ENCODE assay signal across 8 cellular contexts in genomic region chr19:41691268-41691970, GRCh38. TPM values are rescaled to one million over a fixed set of nuclear protein-coding genes. Genes with fewer than 3 reads are reported as not detected.
DNase-seq lines count a peak whose midpoint lies in the region; ATAC-seq, FAIRE-seq and TF ChIP-seq lines count a peak whose summit lies in the region.
"Had no signal": no experiment of that assay in that cellular context is flagged by ENCODE, and none has a peak within 500 bp of the region (broad histone marks: within the 10 kb centered on the region; RNA-seq: fewer than 3 reads in every experiment).

No MANE protein-coding gene starts in this region.

- H3K4me1 Mint-ChIP-seq in WTC11 = peaks cover 2% of the 10 kb centered on the region; the same call in 1 of the 2 replicates
- H3K4me1 Mint-ChIP-seq in activated CD8-positive, alpha-beta memory T cell treated with anti-CD3 and anti-CD28 coated beads, Interleukin-2, amount 10 ng/mL, durations not matched to agents 7 days and 5 days = no peaks in the 10 kb centered on the region

- H3K27me3 Mint-ChIP-seq in WTC11 (ENCODE audit: low read depth) = peaks cover 39% of the 10 kb centered on the region
- peaks cover 29% of the 10 kb centered on the region for H3K27me3 Mint-ChIP-seq in activated CD8-positive, alpha-beta memory T cell treated with anti-CD3 and anti-CD28 coated beads, Interleukin-2, amount 10 ng/mL, durations not matched to agents 7 days and 5 days

- TF ChIP-seq CTCF in WTC11 (IDR thresholded peaks at IDR 0.05) (peak; percentile 61), keratinocyte (optimal IDR thresholded peaks at IDR 0.05 in 1 of 3, IDR thresholded peaks at IDR 0.05 in 1 of 3, conservative IDR thresholded peaks at IDR 0.05 in 1 of 3; ENCODE audit: extremely low read depth in 1 of 3, insufficient read depth in 2 of 3, low read length in 3 of 3) (peak; percentile 64 to 79 (median 79))

- no peak for TF ChIP-seq POLR2A in H54 (IDR thresholded peaks at IDR 0.05; ENCODE audit: low read depth, low read length)

- POLR2A ChIA-PET in HEK293T (lab: Yijun Ruan, JAX) (no interaction called here), WTC11 (lab: Charles Lee) (interaction anchor here (1.1 kb wide), 1 partner anchor 45 kb away, joined by 3 read pairs; no protein-coding TSS in a partner anchor)

- no peaks in the 10 kb centered on the region for H3K4me1 ChIP-seq in keratinocyte (ENCODE audit: control insufficient read depth, extremely low read depth, insufficient read depth, low read length)

- no peaks in the 10 kb centered on the region for H3K9me3 Mint-ChIP-seq in WTC11
- H3K9me3 Mint-ChIP-seq in activated CD8-positive, alpha-beta memory T cell treated with anti-CD3 and anti-CD28 coated beads, Interleukin-2, amount 10 ng/mL, durations not matched to agents 7 days and 5 days (ENCODE audit: low read depth) = no peaks in the 10 kb centered on the region

- no peaks in the 10 kb centered on the region for H3K9me3 ChIP-seq in keratinocyte (ENCODE audit: control insufficient read depth, low read depth, low read length)

- H3K36me3 ChIP-seq in keratinocyte (ENCODE audit: control insufficient read depth in 2 of 2, extremely low read depth in 1 of 2, insufficient read depth in 2 of 2, low read length in 2 of 2) = no peaks in the 10 kb centered on the region

- dilution Hi-C loops in keratinocyte (cut with MboI; ENCODE audit: extremely low pct_ligation_motif_present, low sequenced_read_pairs) = no loop called here

- FAIRE-seq in keratinocyte (lab: Jason Lieb, UNC) (peak; percentile 34), H54 (lab: Jason Lieb, UNC) (no peak)

- no peaks in the 10 kb centered on the region for H4K20me1 ChIP-seq in keratinocyte (ENCODE audit: control insufficient read depth, extremely low read depth, insufficient read depth, low read length)

- no peak overlapping the region for H3K4me2 ChIP-seq in keratinocyte (ENCODE audit: control insufficient read depth, extremely low read depth, insufficient read depth, low read depth, low read length)

- H3K27ac ChIP-seq in keratinocyte (ENCODE audit: control insufficient read depth, insufficient read depth, low read length) = no peak overlapping the region

- peak; percentile 9 for DNase-seq in DMS114 treated with DMSO at 0.1 percent for 48 hours (lab: John Stamatoyannopoulos, UW; ENCODE audit: unreplicated experiment)
- DNase-seq in HEK293T (ENCODE audit: extremely low spot score) = peak; percentile 66
- DNase-seq in WTC11 (ENCODE audit: low spot score) = peak; percentile 69
- no peak for DNase-seq in keratinocyte (ENCODE audit: low read depth, low spot score)
- no peak for DNase-seq in H54 (ENCODE audit: insufficient read length, low spot score)
- DNase-seq in activated CD8-positive, alpha-beta memory T cell treated with anti-CD3 and anti-CD28 coated beads, Interleukin-2, amount 10 ng/mL, durations not matched to agents 7 days and 5 days = no peak

- no peak overlapping the region; the same call in 1 of the 2 replicates for H3K4me3 Mint-ChIP-seq in WTC11
- no peak overlapping the region for H3K4me3 Mint-ChIP-seq in activated CD8-positive, alpha-beta memory T cell treated with anti-CD3 and anti-CD28 coated beads, Interleukin-2, amount 10 ng/mL, durations not matched to agents 7 days and 5 days
- H3K4me3 Mint-ChIP-seq: T-helper 1 cell treated with Interleukin-12 subunit alpha and Interleukin-12 subunit beta and Interleukin-4 antibody, amounts not matched to agents 30 μg/mL and 1 μg/mL, for 36 hours had no signal

- no peak overlapping the region for H3K27ac Mint-ChIP-seq in WTC11
- no peak overlapping the region for H3K27ac Mint-ChIP-seq in activated CD8-positive, alpha-beta memory T cell treated with anti-CD3 and anti-CD28 coated beads, Interleukin-2, amount 10 ng/mL, durations not matched to agents 7 days and 5 days
- H3K27ac Mint-ChIP-seq: T-helper 1 cell treated with Interleukin-12 subunit alpha and Interleukin-12 subunit beta and Interleukin-4 antibody, amounts not matched to agents 30 μg/mL and 1 μg/mL, for 36 hours had no signal

- H3K4me3 ChIP-seq in keratinocyte (ENCODE audit: control insufficient read depth in 2 of 3, extremely low read depth in 1 of 3, insufficient read depth in 2 of 3, low read depth in 1 of 3, low read length in 3 of 3) = no peak overlapping the region

- H3K9ac ChIP-seq in keratinocyte (ENCODE audit: control insufficient read depth, extremely low read depth, insufficient read depth, low read length) = no peak overlapping the region

- H3K36me3 Mint-ChIP-seq in WTC11 = no peaks in the 10 kb centered on the region
- H3K36me3 Mint-ChIP-seq in activated CD8-positive, alpha-beta memory T cell treated with anti-CD3 and anti-CD28 coated beads, Interleukin-2, amount 10 ng/mL, durations not matched to agents 7 days and 5 days = no peaks in the 10 kb centered on the region

- CTCF ChIA-PET in HEK293T (lab: Yijun Ruan, JAX) = interaction anchor here (0.6 to 2.3 kb wide), 7 partner anchors 9 to 113 kb away, joined by 3 to 12 read pairs (median 4); no protein-coding TSS in a partner anchor
- CTCF ChIA-PET in WTC11 (lab: Charles Lee) = interaction anchor here (0.6 to 6.4 kb wide), 33 partner anchors 8 to 1149 kb away, joined by 3 to 130 read pairs (median 5); partner anchors contain the start of genes CEACAM21, CEACAM3 and DMAC2
- CTCF ChIA-PET in activated CD8-positive, alpha-beta memory T cell treated with anti-CD3 and anti-CD28 coated beads, Interleukin-2, amount 10 ng/mL, durations not matched to agents 7 days and 5 days (lab: Charles Lee) = interaction anchor here (0.6 to 5.1 kb wide), 7 partner anchors 9 to 50 kb away, joined by 3 to 50 read pairs (median 4); no protein-coding TSS in a partner anchor

- no peaks in the 10 kb centered on the region for H3K9me1 ChIP-seq in keratinocyte (ENCODE audit: control insufficient read depth, extremely low read depth, insufficient read depth, low read length)

- no peaks in the 10 kb centered on the region for H3K79me2 ChIP-seq in keratinocyte (ENCODE audit: control insufficient read depth, insufficient read depth, low read length)

- no peak overlapping the region for H2AFZ ChIP-seq in keratinocyte (ENCODE audit: control insufficient read depth, low read length)

- peaks cover 8% of the 10 kb centered on the region for H3K27me3 ChIP-seq in keratinocyte (ENCODE audit: control insufficient read depth, extremely low read depth, insufficient read depth, low read length)

- ATAC-seq in WTC11 (peak; percentile 86), HG02798 (IDR thresholded peaks at IDR 0.05; ENCODE audit: poor library complexity, unreplicated experiment) (no peak)
- no peak for ATAC-seq in activated CD8-positive, alpha-beta memory T cell treated with anti-CD3 and anti-CD28 coated beads, Interleukin-2, amount 10 ng/mL, durations not matched to agents 7 days and 5 days

TF ChIP-seq in HEK293T, 16 proteins besides CTCF, POLR2A, EP300 and RAD21:
- no peak for TF ChIP-seq ELF4 (IDR thresholded peaks at IDR 0.05)
- TF ChIP-seq FOXA1 (IDR thresholded peaks at IDR 0.05) = no peak
- no peak for TF ChIP-seq ARNT (IDR thresholded peaks at IDR 0.05)
- TF ChIP-seq SP1 (IDR thresholded peaks at IDR 0.05) = no peak
- no peak for TF ChIP-seq TARDBP (IDR thresholded peaks at IDR 0.05)
- no peak for TF ChIP-seq LEF1 (IDR thresholded peaks at IDR 0.05; ENCODE audit: borderline replicate concordance)
- no peak for TF ChIP-seq BHLHE40 (IDR thresholded peaks at IDR 0.05; ENCODE audit: borderline replicate concordance)
- TF ChIP-seq FOXM1 (IDR thresholded peaks at IDR 0.05; ENCODE audit: borderline replicate concordance) = no peak
- TF ChIP-seq FOXK2 (IDR thresholded peaks at IDR 0.05) = no peak

TF ChIP-seq in WTC11, 78 proteins besides CTCF, POLR2A, EP300 and RAD21 (continues in another document):
- TF ChIP-seq, protein P1, sequence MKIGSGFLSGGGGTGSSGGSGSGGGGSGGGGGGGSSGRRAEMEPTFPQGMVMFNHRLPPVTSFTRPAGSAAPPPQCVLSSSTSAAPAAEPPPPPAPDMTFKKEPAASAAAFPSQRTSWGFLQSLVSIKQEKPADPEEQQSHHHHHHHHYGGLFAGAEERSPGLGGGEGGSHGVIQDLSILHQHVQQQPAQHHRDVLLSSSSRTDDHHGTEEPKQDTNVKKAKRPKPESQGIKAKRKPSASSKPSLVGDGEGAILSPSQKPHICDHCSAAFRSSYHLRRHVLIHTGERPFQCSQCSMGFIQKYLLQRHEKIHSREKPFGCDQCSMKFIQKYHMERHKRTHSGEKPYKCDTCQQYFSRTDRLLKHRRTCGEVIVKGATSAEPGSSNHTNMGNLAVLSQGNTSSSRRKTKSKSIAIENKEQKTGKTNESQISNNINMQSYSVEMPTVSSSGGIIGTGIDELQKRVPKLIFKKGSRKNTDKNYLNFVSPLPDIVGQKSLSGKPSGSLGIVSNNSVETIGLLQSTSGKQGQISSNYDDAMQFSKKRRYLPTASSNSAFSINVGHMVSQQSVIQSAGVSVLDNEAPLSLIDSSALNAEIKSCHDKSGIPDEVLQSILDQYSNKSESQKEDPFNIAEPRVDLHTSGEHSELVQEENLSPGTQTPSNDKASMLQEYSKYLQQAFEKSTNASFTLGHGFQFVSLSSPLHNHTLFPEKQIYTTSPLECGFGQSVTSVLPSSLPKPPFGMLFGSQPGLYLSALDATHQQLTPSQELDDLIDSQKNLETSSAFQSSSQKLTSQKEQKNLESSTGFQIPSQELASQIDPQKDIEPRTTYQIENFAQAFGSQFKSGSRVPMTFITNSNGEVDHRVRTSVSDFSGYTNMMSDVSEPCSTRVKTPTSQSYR (CRISPR knock-in tag; IDR thresholded peaks at IDR 0.05) = no peak

RNA-seq across cellular contexts. Expression of gene CEACAM7, which starts 3.3 kb away (rescaled TPM):
- 0.15 to 0.21 TPM (median 0.18 TPM) in 3 replicates for total RNA-seq in WTC11 (2021)
- polyA plus RNA-seq in keratinocyte = not detected in 3 replicates
- polyA plus RNA-seq in keratinocyte (2011; ENCODE audit: low read depth) = not detected
- not detected in 2 replicates for polyA plus RNA-seq in keratinocyte (2011; cell fraction: cytosol; rRNA removed)
- not detected in 2 replicates for polyA plus RNA-seq in keratinocyte (2011; cell fraction: nucleus; rRNA removed)
- polyA plus RNA-seq in keratinocyte (2012; ENCODE audit: low replicate concordance) = not detected in 2 replicates
- polyA minus RNA-seq in keratinocyte = not detected in 3 replicates
- not detected for polyA minus RNA-seq in keratinocyte (2011; cell fraction: cytosol; rRNA and poly(A)+ RNA removed)
- polyA minus RNA-seq in keratinocyte (2011; cell fraction: nucleus; rRNA and poly(A)+ RNA removed) = not detected in 2 replicates
- total RNA-seq in activated CD8-positive, alpha-beta memory T cell treated with anti-CD3 and anti-CD28 coated beads, Interleukin-2, amount 10 ng/mL, durations not matched to agents 7 days and 5 days = not detected

RNA-seq across cellular contexts. Expression of gene CEACAM5, which starts 17.0 kb away (rescaled TPM):
- 0.23 to 1.3 TPM (median 0.46 TPM) in 3 replicates for total RNA-seq in WTC11 (2021)
- polyA plus RNA-seq in keratinocyte = 0.03 TPM in 1 of 3 replicates, not detected in the others
- not detected for polyA plus RNA-seq in keratinocyte (2011; ENCODE audit: low read depth)
- not detected in 2 replicates for polyA plus RNA-seq in keratinocyte (2011; cell fraction: cytosol; rRNA removed)
- polyA plus RNA-seq in keratinocyte (2011; cell fraction: nucleus; rRNA removed) = 0.05 TPM in 1 of 2 replicates, not detected in the other
- polyA plus RNA-seq in keratinocyte (2012; ENCODE audit: low replicate concordance) = not detected in 2 replicates
- polyA minus RNA-seq in keratinocyte = not detected in 3 replicates
- not detected for polyA minus RNA-seq in keratinocyte (2011; cell fraction: cytosol; rRNA and poly(A)+ RNA removed)
- not detected in 2 replicates for polyA minus RNA-seq in keratinocyte (2011; cell fraction: nucleus; rRNA and poly(A)+ RNA removed)
- not detected for total RNA-seq in activated CD8-positive, alpha-beta memory T cell treated with anti-CD3 and anti-CD28 coated beads, Interleukin-2, amount 10 ng/mL, durations not matched to agents 7 days and 5 days

Comparison
In these comparisons a context has a peak if more than half of its experiments do, and no peak if none do; other contexts are left out.
1. DNase-seq: peak in DMS114 treated with DMSO at 0.1 percent for 48 hours (single experiment), HEK293T (single experiment) and WTC11 (single experiment); none in keratinocyte (single experiment), H54 (single experiment) and activated CD8-positive, alpha-beta memory T cell treated with anti-CD3 and anti-CD28 coated beads, Interleukin-2, amount 10 ng/mL, durations not matched to agents 7 days and 5 days (single experiment).